In the genomic region with DNA sequence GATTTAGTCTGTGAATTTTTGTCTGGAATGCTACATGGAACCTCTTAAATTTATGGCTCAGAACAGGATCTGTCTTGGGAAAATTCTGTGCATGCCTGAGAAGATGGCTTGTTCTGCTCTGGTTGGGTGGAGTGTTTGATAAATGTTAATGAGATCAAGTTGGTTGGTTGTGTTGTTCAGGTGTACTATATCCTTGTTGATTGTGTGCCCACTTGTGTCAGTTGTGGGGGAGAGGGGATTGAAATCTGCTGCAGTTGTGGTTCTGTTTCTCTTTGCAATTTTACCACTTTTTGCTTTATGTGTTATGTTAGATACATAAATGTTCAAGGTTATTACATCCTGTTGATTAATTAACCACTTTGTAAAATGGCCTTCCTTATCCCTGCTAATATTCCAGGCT, we compare ENCODE assay signal across 14 cellular contexts. TPM values are rescaled to one million over a fixed set of nuclear protein-coding genes. Genes with fewer than 3 reads are reported as not detected.
"Had no signal": no experiment of that assay in that cellular context is flagged by ENCODE, and none has a peak within 500 bp of the region (broad histone marks: within the 10 kb centered on the region; RNA-seq: fewer than 3 reads in every experiment).

No MANE protein-coding gene starts in this region.

RNA-seq across cellular contexts. Expression of gene SPDYE6, which starts 13.8 kb away (rescaled TPM):
- total RNA-seq: activated B cell treated with CpG ODN at 0.5 μM for 24 hours; activated CD4-positive, alpha-beta memory T cell treated with anti-CD3 and anti-CD28 coated beads for 36 hours; activated CD4-positive, alpha-beta T cell treated with anti-CD3 and anti-CD28 coated beads for 36 hours; activated CD4-positive, alpha-beta T cell treated with anti-CD3 and anti-CD28 coated beads, Interleukin-2, amount 10 ng/mL, durations not matched to agents 24 days and 14 days; activated CD4-positive, alpha-beta T cell treated with anti-CD3 and anti-CD28 coated beads, Interleukin-2, amount 10 ng/mL, durations not matched to agents 7 days and 5 days; activated CD8-positive, alpha-beta memory T cell treated with anti-CD3 and anti-CD28 coated beads for 36 hours; activated CD8-positive, alpha-beta memory T cell treated with anti-CD3 and anti-CD28 coated beads, Interleukin-2, amount 10 ng/mL, durations not matched to agents 7 days and 5 days; activated CD8-positive, alpha-beta T cell treated with anti-CD3 and anti-CD28 coated beads for 36 hours; activated CD8-positive, alpha-beta T cell treated with anti-CD3 and anti-CD28 coated beads, Interleukin-2, amount 10 ng/mL, durations not matched to agents 7 days and 5 days; T-cell; T-helper 1 cell treated with Interleukin-12 subunit alpha and Interleukin-12 subunit beta and Interleukin-4 antibody, amounts not matched to agents 30 ng/mL and 1 ng/mL, for 36 hours; T-helper 17 cell; T-helper 2 cell treated with Interferon-gamma antibody and Interleukin-4, amounts not matched to agents 100 ng/mL and 5 ng/mL, for 36 hours; WTC11 had no signal
